Comparison of ENCODE assay signal across 8 cellular contexts in genomic region chr7:76262683-76263402, GRCh38. TPM values are rescaled to one million over a fixed set of nuclear protein-coding genes. Genes with fewer than 3 reads are reported as not detected.
DNase-seq lines count a peak whose midpoint lies in the region; ATAC-seq and TF ChIP-seq lines count a peak whose summit lies in the region.

No MANE protein-coding gene starts in this region.

- H3K14ac ChIP-seq in mesenchymal stem cell (ENCODE audit: low read length in 2 of 2) = no peak overlapping the region

- H3K4me2 ChIP-seq in mesenchymal stem cell (ENCODE audit: low read length, poor library complexity, severe bottlenecking) = no peak overlapping the region

- H3K23ac ChIP-seq in mesenchymal stem cell (ENCODE audit: low read length in 2 of 2) = no peak overlapping the region

- CTCF ChIA-PET in GM10248 (lab: Yijun Ruan, JAX) = interaction anchor here (0.7 to 4.4 kb wide), 35 partner anchors 8 to 396 kb away, joined by 3 to 59 read pairs (median 4); no protein-coding TSS in a partner anchor

- POLR2A ChIA-PET in GM10248 (lab: Yijun Ruan, JAX) = interaction anchor here (0.6 kb wide), 1 partner anchor 73 kb away, joined by 5 read pairs; no protein-coding TSS in a partner anchor

- H4K8ac ChIP-seq in mesenchymal stem cell (ENCODE audit: low read length) = no peak overlapping the region

- H3K4me3 Mint-ChIP-seq in endothelial cell (ENCODE audit: unreplicated experiment) = no peak overlapping the region

- in situ Hi-C loops in ACHN (cut with HindIII; ENCODE audit: low pct_ligation_motif_present, low pct_unique_long_range_greater_than_20kb, low sequenced_read_pairs) = loop anchor here (5.0 kb wide), 1 partner anchor 41 kb away; no protein-coding TSS in a partner anchor

- H3K4me1 Mint-ChIP-seq in endothelial cell (ENCODE audit: unreplicated experiment) = no peaks in the 10 kb centered on the region

- no peak overlapping the region for H2BK15ac ChIP-seq in mesenchymal stem cell (ENCODE audit: low read depth, poor library complexity, severe bottlenecking)

- peaks cover 19% of the 10 kb centered on the region for H3K4me1 ChIP-seq in mesenchymal stem cell (ENCODE audit: control insufficient read depth, insufficient read depth, low read depth, low read length)

- H2AK5ac ChIP-seq in mesenchymal stem cell (ENCODE audit: low read length, severe bottlenecking) = no peak overlapping the region

- H3K27ac Mint-ChIP-seq in endothelial cell (ENCODE audit: unreplicated experiment) = no peak overlapping the region

- no peak overlapping the region for H2BK5ac ChIP-seq in mesenchymal stem cell (ENCODE audit: low read depth, low read length, poor library complexity, severe bottlenecking)

- no peak overlapping the region for H3K4ac ChIP-seq in mesenchymal stem cell (ENCODE audit: low read depth in 1 of 2, low read length in 2 of 2)

- no peak for ATAC-seq in HG03097 (IDR thresholded peaks at IDR 0.05; ENCODE audit: low FRiP score, unreplicated experiment)

- H3K9me3 ChIP-seq in mesenchymal stem cell (ENCODE audit: control insufficient read depth, low read length) = no peaks in the 10 kb centered on the region

- no peak overlapping the region for H3K9ac ChIP-seq in mesenchymal stem cell (ENCODE audit: low read length)

- H3K27me3 ChIP-seq in mesenchymal stem cell (ENCODE audit: control insufficient read depth in 1 of 2, insufficient read depth in 1 of 2, low read length in 2 of 2) = peaks cover 41 to 43% of the 10 kb centered on the region in 2 experiments

- WGBS in mesenchymal stem cell = 67% methylated on average over 7 of the region's 7 CpGs

- no peaks in the 10 kb centered on the region for H3K9me3 Mint-ChIP-seq in endothelial cell (ENCODE audit: unreplicated experiment)

- DNase-seq in ACHN = peak; percentile 82
- DNase-seq in GM10248 (ENCODE audit: extremely low spot score) = peak; percentile 61
- DNase-seq in NAMALWA (ENCODE audit: low spot score) = peak; percentile 78
- DNase-seq in SKM-1 treated with dmso at 0.1 percent for 144 hours (lab: John Stamatoyannopoulos, UW; ENCODE audit: unreplicated experiment) = peak; percentile 40
- DNase-seq in endothelial cell (ENCODE audit: low spot score) = peak; percentile 69
- peak; percentile 69 for DNase-seq in mesenchymal stem cell
- DNase-seq in NK-92 treated with Interleukin-12 subunit alpha and Interleukin-12 subunit beta, amount 100 ng/mL, for 24 hours (lab: John Stamatoyannopoulos, UW) = no peak

- no peak overlapping the region for H3K4me3 ChIP-seq in mesenchymal stem cell (ENCODE audit: insufficient read depth in 1 of 2, low read depth in 1 of 2, low read length in 2 of 2)

- no peaks in the 10 kb centered on the region for H3K27me3 Mint-ChIP-seq in endothelial cell (ENCODE audit: unreplicated experiment)

- H2BK120ac ChIP-seq in mesenchymal stem cell (ENCODE audit: low read depth, low read length) = no peak overlapping the region

- TF ChIP-seq CTCF in GM10248 (IDR thresholded peaks at IDR 0.05; ENCODE audit: control extremely low read depth, extremely low read depth, low read depth, missing control alignments) (peak; percentile 80), endothelial cell (IDR thresholded peaks at IDR 0.05; ENCODE audit: unreplicated experiment) (peak; percentile 59)

- H4K91ac ChIP-seq in mesenchymal stem cell (ENCODE audit: low read length) = no peak overlapping the region

- H2BK12ac ChIP-seq in mesenchymal stem cell (ENCODE audit: low read length in 2 of 2) = no peak overlapping the region

- H3K36me3 ChIP-seq in mesenchymal stem cell (ENCODE audit: control insufficient read depth in 1 of 2, insufficient read depth in 2 of 2, low read depth in 1 of 2, low read length in 2 of 2) = no peaks in the 10 kb centered on the region

- H3K18ac ChIP-seq in mesenchymal stem cell (ENCODE audit: low read depth in 1 of 2, low read length in 2 of 2) = no peak overlapping the region

- no peaks in the 10 kb centered on the region for H3K36me3 Mint-ChIP-seq in endothelial cell (ENCODE audit: low read depth, unreplicated experiment)

- no peak overlapping the region for H3K27ac ChIP-seq in mesenchymal stem cell (ENCODE audit: low read length, poor library complexity, severe bottlenecking)

- no peaks in the 10 kb centered on the region for H3K79me1 ChIP-seq in mesenchymal stem cell (replicated peaks; ENCODE audit: low read length, poor library complexity, severe bottlenecking)

- no peak overlapping the region for H2AFZ ChIP-seq in mesenchymal stem cell (ENCODE audit: low read depth, low read length)

RNA-seq across cellular contexts. Expression of gene HSPB1, which starts 39.6 kb away (rescaled TPM):
- total RNA-seq in endothelial cell (ENCODE audit: unreplicated experiment) = 581 TPM
- 794 TPM for polyA plus RNA-seq in mesenchymal stem cell (2013, experiment 1 of 2)
- 815 TPM for polyA plus RNA-seq in mesenchymal stem cell (2013, experiment 2 of 2)
